21 cellular contexts compared by ENCODE assay signal in genomic region chr5:9165567-9165966, GRCh38.
DNase-seq lines count a peak whose midpoint lies in the region; ATAC-seq and TF ChIP-seq lines count a peak whose summit lies in the region.
"Had no signal": no experiment of that assay in that cellular context is flagged by ENCODE, and none has a peak within 500 bp of the region (broad histone marks: within the 10 kb centered on the region; RNA-seq: fewer than 3 reads in every experiment).

No MANE protein-coding gene starts in this region.

- no peaks in the 10 kb centered on the region for H3K36me3 Mint-ChIP-seq in brain
- H3K36me3 Mint-ChIP-seq: CD8-positive, alpha-beta T cell had no signal

- TF ChIP-seq POLR2A in gastrocnemius medialis (IDR thresholded peaks at IDR 0.05) = no peak

- H3K4me1 ChIP-seq in gastrocnemius medialis = no peaks in the 10 kb centered on the region
- H3K4me1 ChIP-seq: Peyer's patch had no signal

- H3K4me3 Mint-ChIP-seq in brain = peak overlapping the region in 4 of 5 experiments; percentile 9 to 39 (median 28)
- H3K4me3 Mint-ChIP-seq: CD8-positive, alpha-beta T cell had no signal

- H3K36me3 ChIP-seq in gastrocnemius medialis = no peaks in the 10 kb centered on the region
- H3K36me3 ChIP-seq: Peyer's patch had no signal

- peaks cover 4% of the 10 kb centered on the region for H3K27me3 Mint-ChIP-seq in brain

- H3K27me3 ChIP-seq in gastrocnemius medialis = no peaks in the 10 kb centered on the region
- H3K27me3 ChIP-seq: Peyer's patch had no signal

- TF ChIP-seq CTCF in brain (conservative IDR thresholded peaks at IDR 0.05) (no peak), fibroblast of the aortic adventitia (IDR thresholded peaks at IDR 0.05; ENCODE audit: insufficient read depth, low read length) (no peak), gastrocnemius medialis (IDR thresholded peaks at IDR 0.05 in 4 of 5, conservative IDR thresholded peaks at IDR 0.05 in 1 of 5) (no peak)

- no peak overlapping the region for H3K27ac ChIP-seq in gastrocnemius medialis
- H3K27ac ChIP-seq: Peyer's patch had no signal

- H3K4me3 ChIP-seq in fibroblast of the aortic adventitia (ENCODE audit: low read depth, low read length) (no peak overlapping the region), gastrocnemius medialis (no peak overlapping the region)
- H3K4me3 ChIP-seq: Peyer's patch had no signal

- intact Hi-C loops in gastrocnemius medialis (cut with DNase I; ENCODE audit: low total_unique reads) = no loop called here

- peak; percentile 92 for DNase-seq in NCI-H748 (lab: John Stamatoyannopoulos, UW; ENCODE audit: unreplicated experiment)
- DNase-seq in fibroblast of the aortic adventitia (ENCODE audit: low read depth) = peak; percentile 15
- DNase-seq in superior temporal gyrus (ENCODE audit: extremely low spot score) = peak; percentile 29
- no peak for DNase-seq in stimulated activated CD4-positive, alpha-beta T cell treated with anti-CD3 and anti-CD28 coated beads, Interleukin-1b, Interleukin-23, amount 100 ng/mL, for 48 hours
- no peak for DNase-seq in gastrocnemius medialis
- DNase-seq: C1 segment of cervical spinal cord; Caco-2; CD8-positive, alpha-beta T cell; KBM-7; MV-4-11; NCI-H1105 treated with DMSO at 0.1 percent for 48 hours; NCI-H146; NCI-H1930; NCI-H2107; NCI-H446; NCI-H524 treated with DMSO at 0.1 percent for 48 hours; Peyer's patch; SHP77 treated with DMSO at 0.1 percent for 48 hours had no signal

- ATAC-seq in gastrocnemius medialis = no peak
- no peak for ATAC-seq in HG02938 (IDR thresholded peaks at IDR 0.05; ENCODE audit: unreplicated experiment)
- ATAC-seq: CD8-positive, alpha-beta T cell; HepG2 had no signal

- H3K9me3 Mint-ChIP-seq in brain = peaks cover 0 to 5% (median 0%) of the 10 kb centered on the region in 5 experiments
- H3K9me3 Mint-ChIP-seq: CD8-positive, alpha-beta T cell had no signal

- H3K4me1 Mint-ChIP-seq in brain = peaks cover 54% of the 10 kb centered on the region

- peak overlapping the region in 4 of 5 experiments; percentile 55 to 75 (median 60) for H3K27ac Mint-ChIP-seq in brain
- H3K27ac Mint-ChIP-seq: CD8-positive, alpha-beta T cell had no signal

- H3K9me3 ChIP-seq in gastrocnemius medialis = no peaks in the 10 kb centered on the region
- H3K9me3 ChIP-seq: Caco-2, Peyer's patch had no signal

- in situ Hi-C loops in gastrocnemius medialis (cut with MboI; ENCODE audit: low sequenced_read_pairs in 4 of 4) = no loop called here

Comparison
In these comparisons a context has a peak if more than half of its experiments do, and no peak if none do; other contexts are left out.
1. DNase-seq: peak in NCI-H748 (single experiment), fibroblast of the aortic adventitia (single experiment) and superior temporal gyrus (single experiment); none in stimulated activated CD4-positive, alpha-beta T cell treated with anti-CD3 and anti-CD28 coated beads, Interleukin-1b, Interleukin-23, amount 100 ng/mL, for 48 hours (single experiment) and gastrocnemius medialis (0 of 2).